Comparison of ENCODE assay signal across 13 cellular contexts in genomic region chr1:2252423-2252822, GRCh38. TPM values are rescaled to one million over a fixed set of nuclear protein-coding genes. Genes with fewer than 3 reads are reported as not detected.
DNase-seq lines count a peak whose midpoint lies in the region; ATAC-seq and TF ChIP-seq lines count a peak whose summit lies in the region.
"Had no signal": no experiment of that assay in that cellular context is flagged by ENCODE, and none has a peak within 500 bp of the region (broad histone marks: within the 10 kb centered on the region; RNA-seq: fewer than 3 reads in every experiment).

No MANE protein-coding gene starts in this region.

- DNase-seq in left ventricle myocardium superior (peak; percentile 28), Right ventricle myocardium superior (no peak), mesothelial cell of epicardium (ENCODE audit: low spot score in 2 of 2, unreplicated experiment in 2 of 2) (no peak), NCI-H69 (lab: John Stamatoyannopoulos, UW) (no peak), dorsolateral prefrontal cortex (no peak), NOMO-1 (lab: John Stamatoyannopoulos, UW; ENCODE audit: unreplicated experiment in 2 of 2) (no peak), Kasumi-1 (lab: John Stamatoyannopoulos, UW) (no peak)
- DNase-seq: amygdala; hypothalamus; MV-4-11; NCI-H82; stimulated activated naive CD8-positive, alpha-beta T cell treated with anti-CD3 and anti-CD28 coated beads, Interleukin-15, amount 100 ng/mL, for 72 hours had no signal

- H3K4me3 Mint-ChIP-seq in activated T-helper 17 cell treated with anti-CD3 and anti-CD28 coated beads, Interleukin-2, amount 50 U/mL, for 72 hours = no peak overlapping the region
- no peak overlapping the region for H3K4me3 Mint-ChIP-seq in mesothelial cell of epicardium

- peak overlapping the region; percentile 71 for H3K27ac Mint-ChIP-seq in activated T-helper 17 cell treated with anti-CD3 and anti-CD28 coated beads, Interleukin-2, amount 50 U/mL, for 72 hours
- H3K27ac Mint-ChIP-seq in mesothelial cell of epicardium = peak overlapping the region; percentile 37

- TF ChIP-seq CTCF in mesothelial cell of epicardium (IDR thresholded peaks at IDR 0.05; ENCODE audit: unreplicated experiment) = no peak
- TF ChIP-seq CTCF in dorsolateral prefrontal cortex (IDR thresholded peaks at IDR 0.05 in 54 of 56, conservative IDR thresholded peaks at IDR 0.05 in 2 of 56; ENCODE audit: low read depth in 1 of 56, partially characterized antibody in 56 of 56) = no peak

- H3K36me3 Mint-ChIP-seq in activated T-helper 17 cell treated with anti-CD3 and anti-CD28 coated beads, Interleukin-2, amount 50 U/mL, for 72 hours (ENCODE audit: low read depth) = peaks cover 13% of the 10 kb centered on the region
- peaks cover 3% of the 10 kb centered on the region for H3K36me3 Mint-ChIP-seq in mesothelial cell of epicardium

- ATAC-seq in left ventricle myocardium superior (no peak), Right ventricle myocardium superior (ENCODE audit: poor library complexity) (no peak)
- ATAC-seq in activated T-helper 17 cell treated with anti-CD3 and anti-CD28 coated beads, Interleukin-2, amount 50 U/mL, for 72 hours (replicated peaks) = no peak
- ATAC-seq: stimulated activated naive CD8-positive, alpha-beta T cell treated with anti-CD3 and anti-CD28 coated beads, Interleukin-15, amount 100 ng/mL, for 72 hours had no signal

- intact Hi-C loops in left ventricle myocardium superior (cut with micrococcal nuclease) (no loop called here), Right ventricle myocardium superior (cut with DNase I) (no loop called here), dorsolateral prefrontal cortex (cut with DNase I) (no loop called here)

- peaks cover 8% of the 10 kb centered on the region for H3K4me1 Mint-ChIP-seq in activated T-helper 17 cell treated with anti-CD3 and anti-CD28 coated beads, Interleukin-2, amount 50 U/mL, for 72 hours
- peaks cover 44% of the 10 kb centered on the region for H3K4me1 Mint-ChIP-seq in mesothelial cell of epicardium

- no peaks in the 10 kb centered on the region for H3K27me3 ChIP-seq in dorsolateral prefrontal cortex

- H3K27me3 Mint-ChIP-seq in activated T-helper 17 cell treated with anti-CD3 and anti-CD28 coated beads, Interleukin-2, amount 50 U/mL, for 72 hours = no peaks in the 10 kb centered on the region
- H3K27me3 Mint-ChIP-seq in mesothelial cell of epicardium (ENCODE audit: low read depth) = no peaks in the 10 kb centered on the region
- H3K27me3 Mint-ChIP-seq: stimulated activated naive CD8-positive, alpha-beta T cell treated with anti-CD3 and anti-CD28 coated beads, Interleukin-15, amount 100 ng/mL, for 72 hours had no signal

- H3K27ac ChIP-seq in dorsolateral prefrontal cortex = peak overlapping the region in 8 of 59 donors; percentile 4 to 74 (median 30)

- H3K4me3 ChIP-seq in dorsolateral prefrontal cortex = no peak overlapping the region

- H3K9me3 Mint-ChIP-seq in activated T-helper 17 cell treated with anti-CD3 and anti-CD28 coated beads, Interleukin-2, amount 50 U/mL, for 72 hours = no peaks in the 10 kb centered on the region
- H3K9me3 Mint-ChIP-seq in mesothelial cell of epicardium = no peaks in the 10 kb centered on the region
- H3K9me3 Mint-ChIP-seq: stimulated activated naive CD8-positive, alpha-beta T cell treated with anti-CD3 and anti-CD28 coated beads, Interleukin-15, amount 100 ng/mL, for 72 hours had no signal

RNA-seq across cellular contexts. Expression of gene SKI, which starts 24.3 kb away (rescaled TPM):
- 35.3 TPM for total RNA-seq in left ventricle myocardium superior
- total RNA-seq in Right ventricle myocardium superior = 35.1 TPM
- total RNA-seq in activated T-helper 17 cell treated with anti-CD3 and anti-CD28 coated beads, Interleukin-2, amount 50 U/mL, for 72 hours = 10 to 100 TPM; 39.5 to 52.1 TPM
- 105 to 110 TPM (median 105 TPM) in 3 replicates for total RNA-seq in mesothelial cell of epicardium
- 100 to 1,000 TPM in 27 of 120 experiments, 10 to 100 TPM in 93; 65.3 to 147 (median 87.5) TPM for total RNA-seq in dorsolateral prefrontal cortex

RNA-seq across cellular contexts. Expression of gene FAAP20, which starts 57.9 kb away (rescaled TPM):
- total RNA-seq in left ventricle myocardium superior (38.4 TPM), Right ventricle myocardium superior (38.7 TPM), mesothelial cell of epicardium (92.2 to 100 TPM (median 94.1 TPM) in 3 replicates), dorsolateral prefrontal cortex (10 to 100 TPM; 21.8 to 56.4 (median 36.0) TPM)
- total RNA-seq in activated T-helper 17 cell treated with anti-CD3 and anti-CD28 coated beads, Interleukin-2, amount 50 U/mL, for 72 hours = 10 to 100 TPM; 56.7 to 68.3 TPM
